10 cellular contexts compared by ENCODE assay signal in the genomic region with DNA sequence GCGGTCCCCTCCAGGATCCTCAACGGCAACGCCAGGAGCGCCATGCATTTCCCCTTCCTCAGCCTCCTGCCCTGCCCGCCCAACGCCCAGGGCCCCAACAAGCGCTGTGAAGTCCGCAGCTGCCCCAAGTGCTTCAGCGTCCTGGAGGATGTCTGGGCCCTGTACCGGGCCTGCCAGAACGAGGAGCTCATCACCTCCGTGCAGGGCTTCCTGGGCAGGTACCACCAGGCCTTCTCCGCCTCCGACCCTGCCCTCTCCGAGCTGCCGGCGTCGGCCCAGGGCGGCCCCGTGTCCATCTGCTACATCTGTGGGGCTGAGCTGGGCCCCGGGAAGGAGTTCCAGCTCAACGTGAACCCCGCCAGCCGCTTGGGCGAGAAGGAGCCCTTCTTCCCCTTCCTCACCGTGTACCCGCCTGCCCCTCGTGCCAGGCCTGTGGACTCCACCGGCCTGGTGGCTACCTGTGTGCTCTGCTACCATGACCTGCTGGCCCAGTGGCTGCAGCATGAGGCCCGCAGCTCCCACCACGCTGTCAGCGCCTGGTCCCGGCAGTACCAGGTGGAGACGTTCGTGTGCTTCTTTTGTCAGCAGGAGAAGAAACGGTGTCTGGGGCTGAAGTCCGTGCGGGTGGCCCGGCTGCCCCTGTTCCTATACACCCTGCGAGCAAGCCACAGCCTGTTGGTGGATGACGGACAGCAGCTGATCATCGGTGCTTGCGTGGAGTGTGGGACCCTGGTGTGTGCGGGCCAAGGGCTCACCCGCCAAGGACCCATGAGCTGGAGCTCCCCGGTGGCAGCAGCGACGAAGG. TPM values are rescaled to one million over a fixed set of nuclear protein-coding genes. Genes with fewer than 3 reads are reported as not detected.
DNase-seq lines count a peak whose midpoint lies in the region; ATAC-seq and TF ChIP-seq lines count a peak whose summit lies in the region.
"Had no signal": no experiment of that assay in that cellular context is flagged by ENCODE, and none has a peak within 500 bp of the region (broad histone marks: within the 10 kb centered on the region; RNA-seq: fewer than 3 reads in every experiment).

No MANE protein-coding gene starts in this region.

- no peak for DNase-seq in CD4-positive, alpha-beta T cell
- DNase-seq in SJCRH30 = no peak
- DNase-seq in fibroblast of the aortic adventitia (ENCODE audit: low read depth) = no peak
- DNase-seq in posterior vena cava (ENCODE audit: low spot score) = peak; percentile 76
- no peak for DNase-seq in NK-92 treated with Interleukin-12 subunit alpha and Interleukin-12 subunit beta, amount 100 ng/mL, for 24 hours (lab: John Stamatoyannopoulos, UW)
- DNase-seq in left lobe of liver (ENCODE audit: low spot score) = no peak
- DNase-seq in tibial artery = no peak
- DNase-seq: activated CD4-positive, CD25-positive, alpha-beta regulatory T cell had no signal

- no peaks in the 10 kb centered on the region for H3K36me3 Mint-ChIP-seq in CD4-positive, alpha-beta T cell (ENCODE audit: low read depth)

- H3K4me1 ChIP-seq in SJCRH30 (peaks cover 28% of the 10 kb centered on the region), tibial artery (peaks cover 0 to 74% (median 40%) of the 10 kb centered on the region in 4 donors)

- no peaks in the 10 kb centered on the region for H3K9me3 Mint-ChIP-seq in CD4-positive, alpha-beta T cell

- POLR2A ChIA-PET in CD4-positive, alpha-beta T cell (lab: Charles Lee) = no interaction called here

- intact Hi-C loops in CD4-positive, alpha-beta T cell (cut with DNase I, micrococcal nuclease) = no loop called here
- intact Hi-C loops in posterior vena cava (cut with DNase I) (loop anchor here in 1 of 2 donors (5.0 to 10.0 kb wide), 2 partner anchors 54 to 64 kb away; no protein-coding TSS in a partner anchor), tibial artery (cut with DNase I; ENCODE audit: low total_unique reads) (no loop called here)

- H3K27ac Mint-ChIP-seq in CD4-positive, alpha-beta T cell = no peak overlapping the region

- H3K4me3 Mint-ChIP-seq in CD4-positive, alpha-beta T cell = peak overlapping the region; percentile 65

- CTCF ChIA-PET in CD4-positive, alpha-beta T cell (lab: Charles Lee) = no interaction called here

- H3K4me3 ChIP-seq in SJCRH30 (peak overlapping the region; percentile 83), fibroblast of the aortic adventitia (ENCODE audit: low read depth, low read length) (peak overlapping the region; percentile 55), tibial artery (peak overlapping the region in 1 of 2 donors; percentile 15)

- peaks cover 52% of the 10 kb centered on the region for H3K27me3 ChIP-seq in CD4-positive, alpha-beta T cell (ENCODE audit: control insufficient read depth, insufficient read depth, low read length)
- H3K27me3 ChIP-seq in SJCRH30 = no peaks in the 10 kb centered on the region
- H3K27me3 ChIP-seq in tibial artery = no peaks in the 10 kb centered on the region

- H3K27me3 Mint-ChIP-seq in CD4-positive, alpha-beta T cell = peaks cover 69% of the 10 kb centered on the region

- no peak overlapping the region for H3K27ac ChIP-seq in CD4-positive, alpha-beta T cell (ENCODE audit: low read depth, low read length)
- H3K27ac ChIP-seq in SJCRH30 (no peak overlapping the region; the same call in 1 of the 2 replicates), tibial artery (no peak overlapping the region)

- no peak for TF ChIP-seq CTCF in CD4-positive, alpha-beta T cell (IDR thresholded peaks at IDR 0.05)
- TF ChIP-seq CTCF in fibroblast of the aortic adventitia (IDR thresholded peaks at IDR 0.05; ENCODE audit: insufficient read depth, low read length) (no peak), tibial artery (IDR thresholded peaks at IDR 0.05) (no peak)

- H3K9me3 ChIP-seq in CD4-positive, alpha-beta T cell (ENCODE audit: control insufficient read depth, low read length) = no peaks in the 10 kb centered on the region
- H3K9me3 ChIP-seq in SJCRH30 (replicated peaks) (no peaks in the 10 kb centered on the region), tibial artery (no peaks in the 10 kb centered on the region)

- no peak for ATAC-seq in CD4-positive, alpha-beta T cell (ENCODE audit: poor library complexity)
- ATAC-seq in HG02588 (IDR thresholded peaks at IDR 0.05; ENCODE audit: unreplicated experiment) = no peak
- ATAC-seq in left lobe of liver = no peak

- H3K4me1 Mint-ChIP-seq in CD4-positive, alpha-beta T cell (ENCODE audit: low read depth) = no peaks in the 10 kb centered on the region

- peaks cover 5% of the 10 kb centered on the region for H3K36me3 ChIP-seq in SJCRH30
- H3K36me3 ChIP-seq in tibial artery = no peaks in the 10 kb centered on the region

RNA-seq across cellular contexts. Expression of a gene that starts 58.9 kb away (rescaled TPM):
- total RNA-seq in CD4-positive, alpha-beta T cell = not detected
- total RNA-seq in SJCRH30 (2014; rRNA removed; shearing (Covaris generic)) = 0.04 and 0.41 TPM in 2 replicates
- total RNA-seq in fibroblast of the aortic adventitia (ENCODE audit: low replicate concordance) (not detected in 2 replicates), posterior vena cava (not detected), left lobe of liver (not detected)
- total RNA-seq: Daoy had no signal
